Comparison of ENCODE assay signal across 20 cellular contexts in the genomic region with DNA sequence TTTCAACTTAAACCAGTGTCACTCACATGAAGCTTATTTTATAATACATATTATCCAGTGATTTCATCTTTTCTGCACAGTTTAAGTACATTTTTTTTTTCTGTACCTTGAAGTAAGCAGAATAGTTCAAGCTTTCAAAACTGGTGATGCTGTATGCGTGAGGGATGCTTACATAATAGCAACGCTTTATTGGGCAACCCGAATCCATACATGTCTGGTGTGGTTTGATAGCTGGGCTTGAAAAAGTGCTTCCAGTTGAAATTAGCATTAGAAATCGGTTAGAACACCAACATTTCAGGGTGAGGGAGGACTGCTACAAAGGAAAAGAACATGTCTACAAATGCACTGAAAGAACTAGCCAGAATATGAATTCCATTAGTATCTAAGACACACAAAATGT.
A peak's percentile ranks its signal among the peaks of the same experiment; 100 is the strongest.
DNase-seq lines count a peak whose midpoint lies in the region; ATAC-seq and TF ChIP-seq lines count a peak whose summit lies in the region.
"Had no signal": no experiment of that assay in that cellular context is flagged by ENCODE, and none has a peak within 500 bp of the region (broad histone marks: within the 10 kb centered on the region; RNA-seq: fewer than 3 reads in every experiment).

No MANE protein-coding gene starts in this region.

- no peak overlapping the region for H3K4me2 ChIP-seq in osteoblast (ENCODE audit: insufficient read depth, low read length)

- no peaks in the 10 kb centered on the region for H3K79me2 ChIP-seq in osteoblast (ENCODE audit: insufficient read depth, low read length)

- H3K4me1 Mint-ChIP-seq in activated CD4-positive, alpha-beta T cell treated with anti-CD3 and anti-CD28 coated beads, Interleukin-2, amount 10 ng/mL, durations not matched to agents 7 days and 5 days, result peaks cover 16% of the 10 kb centered on the region
- H3K4me1 Mint-ChIP-seq in natural killer cell treated with Interleukin-12 subunit alpha and Interleukin-12 subunit beta and Interleukin-15 and Interleukin-18, amount 100 ng/mL, for 72 hours (ENCODE audit: low read depth in 2 of 2), result peaks cover 64 to 69% of the 10 kb centered on the region in 2 donors
- H3K4me1 Mint-ChIP-seq in activated CD8-positive, alpha-beta T cell treated with anti-CD3 and anti-CD28 coated beads, Interleukin-2, amount 10 ng/mL, durations not matched to agents 7 days and 5 days (ENCODE audit: low read depth), result peaks cover 5% of the 10 kb centered on the region

- peak overlapping the region; percentile 61 for H3K27ac Mint-ChIP-seq in activated CD4-positive, alpha-beta T cell treated with anti-CD3 and anti-CD28 coated beads, Interleukin-2, amount 10 ng/mL, durations not matched to agents 7 days and 5 days
- peak overlapping the region; percentile 45 to 79 for H3K27ac Mint-ChIP-seq in natural killer cell treated with Interleukin-12 subunit alpha and Interleukin-12 subunit beta and Interleukin-15 and Interleukin-18, amount 100 ng/mL, for 72 hours
- H3K27ac Mint-ChIP-seq in activated CD8-positive, alpha-beta T cell treated with anti-CD3 and anti-CD28 coated beads, Interleukin-2, amount 10 ng/mL, durations not matched to agents 7 days and 5 days, result no peak overlapping the region
- H3K27ac Mint-ChIP-seq: activated naive CD4-positive, alpha-beta T cell treated with anti-CD3 and anti-CD28 coated beads, Interleukin-2, amount 50 U/mL, for 24 hours; H9 had no signal

- CTCF ChIA-PET in activated CD4-positive, alpha-beta T cell treated with anti-CD3 and anti-CD28 coated beads, Interleukin-2, amount 10 ng/mL, durations not matched to agents 7 days and 5 days (lab: Charles Lee), result interaction anchor here (0.6 kb wide), 1 partner anchor 35 kb away, joined by 3 read pairs; no protein-coding TSS in a partner anchor
- CTCF ChIA-PET in activated CD8-positive, alpha-beta T cell treated with anti-CD3 and anti-CD28 coated beads, Interleukin-2, amount 10 ng/mL, durations not matched to agents 7 days and 5 days (lab: Charles Lee), result interaction anchor here (0.7 to 1.5 kb wide), 4 partner anchors 9 to 212 kb away, joined by 3 to 5 read pairs (median 3); no protein-coding TSS in a partner anchor

- no peak overlapping the region for H3K4me3 Mint-ChIP-seq in activated CD4-positive, alpha-beta T cell treated with anti-CD3 and anti-CD28 coated beads, Interleukin-2, amount 10 ng/mL, durations not matched to agents 7 days and 5 days
- H3K4me3 Mint-ChIP-seq in natural killer cell treated with Interleukin-12 subunit alpha and Interleukin-12 subunit beta and Interleukin-15 and Interleukin-18, amount 100 ng/mL, for 72 hours, result peak overlapping the region; percentile 11
- H3K4me3 Mint-ChIP-seq in activated CD8-positive, alpha-beta T cell treated with anti-CD3 and anti-CD28 coated beads, Interleukin-2, amount 10 ng/mL, durations not matched to agents 7 days and 5 days, result no peak overlapping the region
- H3K4me3 Mint-ChIP-seq: activated naive CD4-positive, alpha-beta T cell treated with anti-CD3 and anti-CD28 coated beads, Interleukin-2, amount 50 U/mL, for 24 hours; H9; naive thymus-derived CD8-positive, alpha-beta T cell had no signal

- H3K36me3 Mint-ChIP-seq in activated CD4-positive, alpha-beta T cell treated with anti-CD3 and anti-CD28 coated beads, Interleukin-2, amount 10 ng/mL, durations not matched to agents 7 days and 5 days (ENCODE audit: low read depth), result peaks cover 68% of the 10 kb centered on the region
- peaks cover 13% of the 10 kb centered on the region for H3K36me3 Mint-ChIP-seq in natural killer cell treated with Interleukin-12 subunit alpha and Interleukin-12 subunit beta and Interleukin-15 and Interleukin-18, amount 100 ng/mL, for 72 hours
- peaks cover 60% of the 10 kb centered on the region for H3K36me3 Mint-ChIP-seq in activated CD8-positive, alpha-beta T cell treated with anti-CD3 and anti-CD28 coated beads, Interleukin-2, amount 10 ng/mL, durations not matched to agents 7 days and 5 days (ENCODE audit: low read depth)

- H3K27ac ChIP-seq in HL-60 (replicated peaks), result peak overlapping the region; percentile 67
- no peak overlapping the region for H3K27ac ChIP-seq in osteoblast (ENCODE audit: low read depth, low read length)
- H3K27ac ChIP-seq: foreskin keratinocyte, RWPE1 had no signal

- H3K27me3 Mint-ChIP-seq in activated CD4-positive, alpha-beta T cell treated with anti-CD3 and anti-CD28 coated beads, Interleukin-2, amount 10 ng/mL, durations not matched to agents 7 days and 5 days, result no peaks in the 10 kb centered on the region
- H3K27me3 Mint-ChIP-seq in natural killer cell treated with Interleukin-12 subunit alpha and Interleukin-12 subunit beta and Interleukin-15 and Interleukin-18, amount 100 ng/mL, for 72 hours, result no peaks in the 10 kb centered on the region
- H3K27me3 Mint-ChIP-seq in activated CD8-positive, alpha-beta T cell treated with anti-CD3 and anti-CD28 coated beads, Interleukin-2, amount 10 ng/mL, durations not matched to agents 7 days and 5 days (ENCODE audit: low read depth), result no peaks in the 10 kb centered on the region
- H3K27me3 Mint-ChIP-seq: activated naive CD4-positive, alpha-beta T cell treated with anti-CD3 and anti-CD28 coated beads, Interleukin-2, amount 50 U/mL, for 24 hours; naive thymus-derived CD8-positive, alpha-beta T cell had no signal

- no peaks in the 10 kb centered on the region for H3K9me3 ChIP-seq in osteoblast (ENCODE audit: low read depth, low read length)
- H3K9me3 ChIP-seq: body of pancreas had no signal

- no peak for TF ChIP-seq CTCF in HL-60 (IDR thresholded peaks at IDR 0.05; ENCODE audit: insufficient read depth, low read length)
- no peak for TF ChIP-seq CTCF in osteoblast (IDR thresholded peaks at IDR 0.05; ENCODE audit: extremely low read depth, low read depth, low read length)

- POLR2A ChIA-PET in activated CD4-positive, alpha-beta T cell treated with anti-CD3 and anti-CD28 coated beads, Interleukin-2, amount 10 ng/mL, durations not matched to agents 7 days and 5 days (lab: Charles Lee), result no interaction called here
- POLR2A ChIA-PET in activated CD8-positive, alpha-beta T cell treated with anti-CD3 and anti-CD28 coated beads, Interleukin-2, amount 10 ng/mL, durations not matched to agents 7 days and 5 days (lab: Charles Lee), result no interaction called here

- DNase-seq in activated CD4-positive, alpha-beta T cell treated with anti-CD3 and anti-CD28 coated beads, Interleukin-2, amount 10 ng/mL, durations not matched to agents 7 days and 5 days, result no peak
- DNase-seq in activated CD4-positive, alpha-beta T cell treated with anti-CD3 and anti-CD28 coated beads, Interleukin-2, amount 50 U/mL, for 48 hours, result no peak
- DNase-seq in HL-60 (ENCODE audit: low read depth in 1 of 2, low spot score in 1 of 2), result peak; percentile 92 to 96
- DNase-seq in amniotic epithelial cell (ENCODE audit: low read depth), result peak; percentile 66
- DNase-seq in natural killer cell treated with Interleukin-12 subunit alpha and Interleukin-12 subunit beta and Interleukin-15 and Interleukin-18, amount 100 ng/mL, for 72 hours (ENCODE audit: low spot score), result no peak
- DNase-seq in osteoblast (ENCODE audit: insufficient read length, low spot score, missing footprints), result no peak
- DNase-seq in activated CD8-positive, alpha-beta T cell treated with anti-CD3 and anti-CD28 coated beads, Interleukin-2, amount 10 ng/mL, durations not matched to agents 7 days and 5 days, result no peak
- no peak for DNase-seq in COLO668 (lab: John Stamatoyannopoulos, UW; ENCODE audit: unreplicated experiment)
- DNase-seq: activated CD4-positive, alpha-beta T cell treated with anti-CD3 and anti-CD28 coated beads, Interleukin-2, amount 50 U/mL, for 1 hour; activated T-cell treated with anti-CD3 and anti-CD28 coated beads, Interleukin-2, amount 50 U/mL, for 1 hour; dermis blood vessel endothelial cell; foreskin keratinocyte; H9; mesendoderm; naive thymus-derived CD8-positive, alpha-beta T cell; NCI-H82; stimulated activated CD4-positive, alpha-beta T cell treated with anti-CD3 and anti-CD28 coated beads, Interleukin-2, amount 100 ng/mL, for 48 hours had no signal

- H3K27me3 ChIP-seq in HL-60 (ENCODE audit: insufficient read depth, poor library complexity, severe bottlenecking) (no peaks in the 10 kb centered on the region), osteoblast (ENCODE audit: insufficient read depth, low read length) (peaks cover 11% of the 10 kb centered on the region)
- H3K27me3 ChIP-seq: body of pancreas, foreskin keratinocyte had no signal

- no peak for ATAC-seq in natural killer cell treated with Interleukin-12 subunit alpha and Interleukin-12 subunit beta and Interleukin-15 and Interleukin-18, amount 100 ng/mL, for 72 hours
- ATAC-seq in activated CD8-positive, alpha-beta T cell treated with anti-CD3 and anti-CD28 coated beads, Interleukin-2, amount 10 ng/mL, durations not matched to agents 7 days and 5 days, result no peak
- ATAC-seq: body of pancreas; foreskin keratinocyte; naive thymus-derived CD8-positive, alpha-beta T cell had no signal

- H3K9me3 Mint-ChIP-seq in activated CD4-positive, alpha-beta T cell treated with anti-CD3 and anti-CD28 coated beads, Interleukin-2, amount 10 ng/mL, durations not matched to agents 7 days and 5 days, result no peaks in the 10 kb centered on the region
- H3K9me3 Mint-ChIP-seq in natural killer cell treated with Interleukin-12 subunit alpha and Interleukin-12 subunit beta and Interleukin-15 and Interleukin-18, amount 100 ng/mL, for 72 hours, result peaks cover 6% of the 10 kb centered on the region
- H3K9me3 Mint-ChIP-seq in activated CD8-positive, alpha-beta T cell treated with anti-CD3 and anti-CD28 coated beads, Interleukin-2, amount 10 ng/mL, durations not matched to agents 7 days and 5 days (ENCODE audit: insufficient read depth), result no peaks in the 10 kb centered on the region
- H3K9me3 Mint-ChIP-seq: activated naive CD4-positive, alpha-beta T cell treated with anti-CD3 and anti-CD28 coated beads, Interleukin-2, amount 50 U/mL, for 24 hours had no signal

- H4K20me1 ChIP-seq in osteoblast (ENCODE audit: insufficient read depth, low read length), result no peaks in the 10 kb centered on the region

- H3K4me1 ChIP-seq in osteoblast (ENCODE audit: insufficient read depth, low read length), result no peaks in the 10 kb centered on the region

- H3K36me3 ChIP-seq in osteoblast (ENCODE audit: insufficient read depth, low read length), result no peaks in the 10 kb centered on the region

- no peak overlapping the region for H2AFZ ChIP-seq in osteoblast (ENCODE audit: low read length)

- H3K4me3 ChIP-seq in HL-60 (replicated peaks; ENCODE audit: insufficient read depth, low read length), result no peak overlapping the region
- H3K4me3 ChIP-seq in osteoblast (ENCODE audit: insufficient read depth, low read length), result no peak overlapping the region
- H3K4me3 ChIP-seq: body of pancreas had no signal

Comparison
In these comparisons a context has a peak if more than half of its experiments do, and no peak if none do; other contexts are left out.
1. DNase-seq: peak in HL-60 (2 of 2) and amniotic epithelial cell (single experiment); none in activated CD4-positive, alpha-beta T cell treated with anti-CD3 and anti-CD28 coated beads, Interleukin-2, amount 10 ng/mL, durations not matched to agents 7 days and 5 days (single experiment), activated CD4-positive, alpha-beta T cell treated with anti-CD3 and anti-CD28 coated beads, Interleukin-2, amount 50 U/mL, for 48 hours (0 of 2), natural killer cell treated with Interleukin-12 subunit alpha and Interleukin-12 subunit beta and Interleukin-15 and Interleukin-18, amount 100 ng/mL, for 72 hours (single experiment), osteoblast (single experiment), activated CD8-positive, alpha-beta T cell treated with anti-CD3 and anti-CD28 coated beads, Interleukin-2, amount 10 ng/mL, durations not matched to agents 7 days and 5 days (single experiment) and COLO668 (single experiment).